1 cellular context compared by ENCODE assay signal in genomic region chr2:146874260-146874658, GRCh38.
TF ChIP-seq lines count a peak whose summit lies in the region.

No MANE protein-coding gene starts in this region.

TF ChIP-seq in GM12878, 131 proteins besides CTCF, POLR2A, EP300 and RAD21 (continued from another document):
- TF ChIP-seq BCLAF1 (IDR thresholded peaks at IDR 0.05) (no peak), TBL1XR1 (IDR thresholded peaks at IDR 0.05; ENCODE audit: low read depth, low read length) (no peak)
